In genomic region chr18:9104244-9104901, GRCh38 we compare ENCODE assay signal across 8 cellular contexts. TPM values are rescaled to one million over a fixed set of nuclear protein-coding genes. Genes with fewer than 3 reads are reported as not detected.
DNase-seq lines count a peak whose midpoint lies in the region; ATAC-seq and TF ChIP-seq lines count a peak whose summit lies in the region.

No MANE protein-coding gene starts in this region.

- DNase-seq in BE2C (no peak), coronary artery (ENCODE audit: low spot score) (no peak), natural killer cell (no peak), GM19238 (ENCODE audit: insufficient read length, low spot score) (no peak)

- peak overlapping the region; percentile 85 to 98 for H3K27ac Mint-ChIP-seq in natural killer cell

- H3K4me1 Mint-ChIP-seq in natural killer cell: peaks cover 69 to 74% of the 10 kb centered on the region in 2 donors

- no peaks in the 10 kb centered on the region for H3K9me3 ChIP-seq in BE2C

- peaks cover 79% of the 10 kb centered on the region for H3K79me2 ChIP-seq in KMS-11 (ENCODE audit: insufficient read depth, low read depth)

- no peaks in the 10 kb centered on the region for H3K36me3 ChIP-seq in BE2C
- H3K36me3 ChIP-seq in KMS-11 (ENCODE audit: insufficient read depth): no peaks in the 10 kb centered on the region

- H3K27me3 ChIP-seq in BE2C (no peaks in the 10 kb centered on the region), KMS-11 (ENCODE audit: insufficient read depth, low read depth) (no peaks in the 10 kb centered on the region)

- no peaks in the 10 kb centered on the region for H3K9me3 Mint-ChIP-seq in natural killer cell

- H3K9ac ChIP-seq in KMS-11: peak overlapping the region; percentile 82

- no peak for ATAC-seq in natural killer cell
- ATAC-seq in GM21737 (IDR thresholded peaks at IDR 0.05; ENCODE audit: unreplicated experiment): no peak
- ATAC-seq in HG03095 (IDR thresholded peaks at IDR 0.05; ENCODE audit: unreplicated experiment): no peak
- ATAC-seq in HG02588 (IDR thresholded peaks at IDR 0.05; ENCODE audit: unreplicated experiment): no peak

- no peaks in the 10 kb centered on the region for H3K27me3 Mint-ChIP-seq in natural killer cell (ENCODE audit: low read depth in 2 of 2)

- H3K4me1 ChIP-seq in BE2C (no peaks in the 10 kb centered on the region), KMS-11 (ENCODE audit: low read depth, poor library complexity, severe bottlenecking) (peaks cover 51% of the 10 kb centered on the region)

- peak overlapping the region; percentile 99 for H3K4me2 ChIP-seq in KMS-11

- peak overlapping the region; percentile 96 for H3K4me3 Mint-ChIP-seq in natural killer cell

- H4K20me1 ChIP-seq in KMS-11 (ENCODE audit: insufficient read depth): peaks cover 23% of the 10 kb centered on the region

- intact Hi-C loops in natural killer cell (cut with micrococcal nuclease): loop anchor here (5.0 to 10.0 kb wide), 2 partner anchors 373 to 810 kb away; partner anchors contain the start of genes RALBP1 and VAPA

- TF ChIP-seq CTCF in BE2C (IDR thresholded peaks at IDR 0.05; ENCODE audit: low read depth, low read length) (no peak), KMS-11 (conservative IDR thresholded peaks at IDR 0.05; ENCODE audit: low read depth, low read length) (no peak), coronary artery (IDR thresholded peaks at IDR 0.05) (no peak), natural killer cell (IDR thresholded peaks at IDR 0.05) (no peak)

- H2AFZ ChIP-seq in KMS-11 (ENCODE audit: low read depth): no peak overlapping the region

- no peaks in the 10 kb centered on the region for H3K36me3 Mint-ChIP-seq in natural killer cell

- H3K27ac ChIP-seq in KMS-11 (peak overlapping the region; percentile 90), coronary artery (peak overlapping the region; percentile 94 to 95)

- H3K4me3 ChIP-seq in BE2C (ENCODE audit: low read depth, low read length) (peak overlapping the region; percentile 88), KMS-11 (IDR thresholded peaks at IDR 0.05; ENCODE audit: insufficient read depth, low read depth, low read length) (no peak overlapping the region), coronary artery (peak overlapping the region; percentile 85)

RNA-seq across cellular contexts. Expression of gene NDUFV2, which starts 1.9 kb away (rescaled TPM):
- 73.5 TPM for polyA plus RNA-seq in BE2C (2012; ENCODE audit: insufficient read depth, insufficient read length, low read depth)
- total RNA-seq in natural killer cell: 100 to 1,000 TPM; 137 to 188 (median 154) TPM

RNA-seq across cellular contexts. Expression of gene ANKRD12, which starts 32.2 kb away (rescaled TPM):
- polyA plus RNA-seq in BE2C (2012; ENCODE audit: insufficient read depth, insufficient read length, low read depth): 19.7 TPM
- total RNA-seq in natural killer cell: 100 to 1,000 TPM; 136 to 148 (median 141) TPM
